9 cellular contexts compared by ENCODE assay signal in genomic region chr4:172772781-172773180, GRCh38.
"Had no signal": no experiment of that assay in that cellular context is flagged by ENCODE, and none has a peak within 500 bp of the region (broad histone marks: within the 10 kb centered on the region; RNA-seq: fewer than 3 reads in every experiment).

No MANE protein-coding gene starts in this region.

- H3K27ac ChIP-seq: GM23248 had no signal

- H3K9ac ChIP-seq: GM23248 had no signal

- H2AFZ ChIP-seq: GM23248, GM23338 had no signal

- DNase-seq: GM23248, GOT3, H7, H9, HCEC 1CT, HFFc6 had no signal

- H3K4me2 ChIP-seq: GM23338 had no signal

- ATAC-seq: GM23338, HCT116 had no signal

- H3K4me3 ChIP-seq: GM23248, GM23338, HAP-1 had no signal

- H3K9me3 ChIP-seq: HAP-1 had no signal

- H3K36me3 ChIP-seq: HAP-1 had no signal

- H3K4me1 ChIP-seq: HAP-1 had no signal
